1 cellular context compared by ENCODE assay signal in genomic region chr1:1511533-1512285, GRCh38.
TF ChIP-seq lines count a peak whose summit lies in the region.

TSS of gene ATAD3A (plus strand) at chr1:1512162. CDS start at chr1:1512269, 107 bp downstream.

TF ChIP-seq in K562, 482 proteins besides CTCF, POLR2A, EP300 and RAD21 (continued from another document and continues in another):
- TF ChIP-seq RREB1 (CRISPR knock-in tag; IDR thresholded peaks at IDR 0.05) (no peak), ZFP30 (CRISPR knock-in tag; IDR thresholded peaks at IDR 0.05; ENCODE audit: borderline replicate concordance) (no peak), KLF16 (IDR thresholded peaks at IDR 0.05) (peak; percentile 69), ELF2 (CRISPR knock-in tag; IDR thresholded peaks at IDR 0.05) (peak; percentile 82), RB1 (IDR thresholded peaks at IDR 0.05; ENCODE audit: low read depth) (peak; percentile 91), TCF15 (CRISPR knock-in tag; IDR thresholded peaks at IDR 0.05) (no peak), PHF21A (IDR thresholded peaks at IDR 0.05; ENCODE audit: borderline replicate concordance, low read depth) (0 out of 2 replicates have a peak, but pooled peaks have one; percentile 48), EP400 (IDR thresholded peaks at IDR 0.05) (peak; percentile 99), L3MBTL2 (IDR thresholded peaks at IDR 0.05) (peak; percentile 88), BACH1 (tag; IDR thresholded peaks at IDR 0.05) (no peak), RNF2 (IDR thresholded peaks at IDR 0.05) (peak; percentile 78), ZNF12 (CRISPR knock-in tag; IDR thresholded peaks at IDR 0.05) (peak; percentile 88), TBL1XR1 (IDR thresholded peaks at IDR 0.05; ENCODE audit: low read length in 2 of 2) (peak in 1 of 2 experiments; percentile 83; a peak in 2 of 4 replicates), ZBTB9 (CRISPR knock-in tag; IDR thresholded peaks at IDR 0.05) (peak; percentile 57; the same call in 1 of the 2 replicates), ZNF212 (CRISPR knock-in tag; IDR thresholded peaks at IDR 0.05) (no peak), NCOR1 (IDR thresholded peaks at IDR 0.05) (no peak), ELF1 (tag; IDR thresholded peaks at IDR 0.05) (peak; percentile 80), ARID3B (CRISPR knock-in tag; IDR thresholded peaks at IDR 0.05; ENCODE audit: borderline replicate concordance) (no peak), ATF3 (IDR thresholded peaks at IDR 0.05) (peak; percentile 49), ATF3 (CRISPR knock-in tag; conservative IDR thresholded peaks at IDR 0.05) (no peak; the same call in 1 of the 2 replicates), USF1 (CRISPR knock-in tag; IDR thresholded peaks at IDR 0.05) (peak; percentile 57; the same call in 1 of the 2 replicates), KDM4B (IDR thresholded peaks at IDR 0.05; ENCODE audit: borderline replicate concordance in 2 of 2, low read depth in 1 of 2) (peak in 1 of 2 experiments; percentile 57; a peak in 2 of 4 replicates), ZNF518B (CRISPR knock-in tag; IDR thresholded peaks at IDR 0.05) (no peak), NR2F6 (CRISPR knock-in tag; IDR thresholded peaks at IDR 0.05) (no peak), GMEB1 (CRISPR knock-in tag; IDR thresholded peaks at IDR 0.05) (peak; percentile 77), ZZZ3 (IDR thresholded peaks at IDR 0.05) (peak; percentile 86), NFYB (IDR thresholded peaks at IDR 0.05; ENCODE audit: extremely low read depth, insufficient read length) (peak; percentile 80), IRF1 (CRISPR knock-in tag; IDR thresholded peaks at IDR 0.05; ENCODE audit: borderline replicate concordance) (no peak), TEAD1 (CRISPR knock-in tag; IDR thresholded peaks at IDR 0.05) (peak in 1 of 2 experiments; percentile 71; a peak in 2 of 4 replicates), SMARCB1 (IDR thresholded peaks at IDR 0.05; ENCODE audit: insufficient read length, low read depth) (no peak), RBM17 (IDR thresholded peaks at IDR 0.05; ENCODE audit: borderline replicate concordance, low read depth, low read length) (no peak), ZNF551 (CRISPR knock-in tag; IDR thresholded peaks at IDR 0.05) (no peak), KLF6 (CRISPR knock-in tag; IDR thresholded peaks at IDR 0.05; ENCODE audit: borderline replicate concordance) (no peak), FOXK1 (CRISPR knock-in tag; IDR thresholded peaks at IDR 0.05; ENCODE audit: borderline replicate concordance) (no peak; the same call in 1 of the 2 replicates), SOX6 (IDR thresholded peaks at IDR 0.05) (peak; percentile 74), ID3 (CRISPR knock-in tag; IDR thresholded peaks at IDR 0.05) (no peak), ID3 (tag; IDR thresholded peaks at IDR 0.05) (0 out of 2 replicates have a peak, but pooled peaks have one; percentile 57), HNRNPL (IDR thresholded peaks at IDR 0.05; ENCODE audit: low read depth, low read length) (peak; percentile 85), ZBTB5 (IDR thresholded peaks at IDR 0.05) (no peak)
